In the genomic region with DNA sequence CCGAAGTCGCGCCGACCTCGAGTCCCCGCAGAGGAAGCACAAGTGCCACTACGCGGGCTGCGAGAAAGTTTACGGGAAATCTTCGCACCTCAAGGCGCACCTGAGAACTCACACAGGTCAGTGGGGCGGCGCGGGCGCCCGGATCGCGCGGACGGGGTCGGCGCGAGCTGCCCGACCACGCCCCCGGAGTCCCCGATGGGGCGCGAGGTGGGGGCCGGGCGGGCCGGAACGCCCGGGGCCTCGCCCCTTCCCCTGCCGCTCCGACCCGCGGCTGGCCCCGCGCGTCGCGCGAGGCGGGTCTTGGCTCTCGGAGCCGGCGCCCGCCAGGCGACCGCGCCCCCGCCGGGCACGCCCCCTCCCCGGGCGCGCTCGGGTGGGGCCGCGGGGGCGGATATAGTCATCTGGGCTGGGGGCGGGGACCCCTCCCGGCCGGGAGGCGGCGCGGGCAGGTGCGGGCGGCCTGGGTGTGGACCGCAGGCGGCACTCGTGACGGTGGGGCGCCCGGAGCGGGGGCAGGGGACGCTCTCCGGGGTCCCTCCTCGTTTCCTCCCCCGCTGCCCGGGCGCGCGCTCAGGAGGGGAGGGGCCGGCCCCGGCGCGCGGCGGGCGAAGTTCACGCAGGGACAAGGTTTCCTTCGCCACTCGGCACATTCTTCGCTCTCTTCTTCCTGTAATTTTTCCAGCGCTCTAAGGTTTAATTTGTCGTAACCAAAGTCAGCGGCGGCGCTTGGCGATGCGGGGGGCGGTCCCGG, we compare ENCODE assay signal across 8 cellular contexts. TPM values are rescaled to one million over a fixed set of nuclear protein-coding genes. Genes with fewer than 3 reads are reported as not detected.
A peak's percentile ranks its signal among the peaks of the same experiment; 100 is the strongest.
DNase-seq lines count a peak whose midpoint lies in the region; ATAC-seq and TF ChIP-seq lines count a peak whose summit lies in the region.

No MANE protein-coding gene starts in this region.

- H3K4me3 Mint-ChIP-seq in Calu3 (ENCODE audit: low read depth, unreplicated experiment) = peak overlapping the region; percentile 69

- peaks cover 24% of the 10 kb centered on the region for H3K36me3 Mint-ChIP-seq in Calu3 (ENCODE audit: insufficient read depth, unreplicated experiment)

- no peaks in the 10 kb centered on the region for H3K9me3 Mint-ChIP-seq in Calu3 (ENCODE audit: low read depth, unreplicated experiment)

- no peaks in the 10 kb centered on the region for H3K27me3 Mint-ChIP-seq in Calu3 (ENCODE audit: unreplicated experiment)

- intact Hi-C loops in Calu3 (cut with micrococcal nuclease; ENCODE audit: unreplicated experiment) (loop anchor here (10.0 kb wide), 1 partner anchor 113 kb away; no protein-coding TSS in a partner anchor), left ventricle myocardium superior (cut with micrococcal nuclease) (loop anchor here (5.0 to 10.0 kb wide), 2 partner anchors 111 to 157 kb away; no protein-coding TSS in a partner anchor)

- CTCF ChIA-PET in Calu3 (lab: Charles Lee) = interaction anchor here (0.6 kb wide), 1 partner anchor 17 kb away, joined by 3 read pairs; no protein-coding TSS in a partner anchor

- no peak for TF ChIP-seq CTCF in Calu3 (IDR thresholded peaks at IDR 0.05; ENCODE audit: unreplicated experiment)

- no peaks in the 10 kb centered on the region for H3K4me1 Mint-ChIP-seq in Calu3 (ENCODE audit: low read depth, unreplicated experiment)

- peak overlapping the region; percentile 67 for H3K27ac Mint-ChIP-seq in Calu3 (ENCODE audit: unreplicated experiment)

- DNase-seq in Calu3 (peak; percentile 33), SK-N-DZ (ENCODE audit: low spot score) (peak; percentile 42), left ventricle myocardium superior (peak; percentile 86), retina (peak; percentile 82), cerebellar nuclear complex (lab: John Stamatoyannopoulos, UW) (no peak)
- peak; percentile 23 for DNase-seq in activated naive CD8-positive, alpha-beta T cell treated with anti-CD3 and anti-CD28 coated beads, Interleukin-2, amount 50 U/mL, for 16 hours (ENCODE audit: low read depth, low spot score)

- peak; percentile 11 for ATAC-seq in HG03196 (IDR thresholded peaks at IDR 0.05; ENCODE audit: unreplicated experiment)
- ATAC-seq in left ventricle myocardium superior = peak; percentile 6
- ATAC-seq in HG02970 (IDR thresholded peaks at IDR 0.05; ENCODE audit: low FRiP score, unreplicated experiment) = no peak

- BruUV-seq in Calu3 (replicated peaks; lab: Mats Ljungman, UMichigan) = no TSS peak

RNA-seq across cellular contexts. Expression of a gene that starts 1.2 kb away (rescaled TPM):
- 14.1 and 22.9 TPM in 2 replicates for total RNA-seq in Calu3 (2022)
- 65.3 and 76.1 TPM in 2 replicates for polyA plus RNA-seq in SK-N-DZ (2014; cell fraction: cytosol; rRNA removed)
- 26.8 and 37.7 TPM in 2 replicates for polyA plus RNA-seq in SK-N-DZ (2014; cell fraction: nucleus; rRNA removed)
- 85.3 TPM for total RNA-seq in left ventricle myocardium superior

Comparison
In these comparisons a context has a peak if more than half of its experiments do, and no peak if none do; other contexts are left out.
1. DNase-seq: peak in Calu3 (single experiment), SK-N-DZ (single experiment), activated naive CD8-positive, alpha-beta T cell treated with anti-CD3 and anti-CD28 coated beads, Interleukin-2, amount 50 U/mL, for 16 hours (single experiment), left ventricle myocardium superior (single experiment) and retina (single experiment); none in cerebellar nuclear complex (0 of 2).